1 cellular context compared by ENCODE assay signal in genomic region chr15:43796566-43796965, GRCh38.
TF ChIP-seq lines count a peak whose summit lies in the region.

No MANE protein-coding gene starts in this region.

TF ChIP-seq in HepG2, 621 proteins besides CTCF, POLR2A, EP300 and RAD21:
- 0 out of 2 replicates have a peak, but pooled peaks have one; percentile 10 for TF ChIP-seq PAF1 (CRISPR knock-in tag; IDR thresholded peaks at IDR 0.05)
- TF ChIP-seq RBM22 (optimal IDR thresholded peaks at IDR 0.05; ENCODE audit: low read length), result peak; percentile 87
- TF ChIP-seq POLR2AphosphoS5 (IDR thresholded peaks at IDR 0.05; ENCODE audit: low read depth, low read length), result peak; percentile 42
- TF ChIP-seq ZNF567 (CRISPR knock-in tag; IDR thresholded peaks at IDR 0.05; ENCODE audit: borderline replicate concordance), result no peak
